11 cellular contexts compared by ENCODE assay signal in the genomic region with DNA sequence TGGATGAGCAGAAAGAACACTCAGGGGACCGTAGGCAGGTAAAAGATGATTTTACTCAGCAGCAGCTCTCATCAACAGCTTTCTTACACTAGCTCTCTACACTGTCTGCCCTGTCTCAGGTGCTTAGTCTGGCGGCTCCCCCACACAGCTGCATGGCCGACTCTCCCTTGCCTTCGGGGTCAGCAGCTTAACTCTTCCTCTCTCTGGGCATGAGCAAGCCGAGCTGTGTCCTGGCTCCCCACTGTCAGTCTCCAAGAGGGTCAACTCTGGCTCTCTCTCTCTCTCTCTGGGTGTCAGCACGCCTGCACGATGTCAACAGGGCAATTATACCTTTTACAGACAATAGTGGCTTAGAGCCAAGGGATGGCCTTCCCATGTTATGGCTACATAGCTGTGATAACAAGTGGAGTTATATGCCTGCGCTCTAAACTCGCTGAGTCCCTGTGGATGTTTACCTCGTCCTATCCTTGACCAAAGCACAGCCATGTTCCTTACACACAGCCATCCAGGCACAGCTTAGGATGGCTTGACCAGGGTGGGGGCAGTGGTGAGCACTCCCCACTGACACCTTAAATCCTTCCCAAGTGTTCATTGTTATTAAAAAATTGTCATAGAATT. TPM values are rescaled to one million over a fixed set of nuclear protein-coding genes. Genes with fewer than 3 reads are reported as not detected.
DNase-seq lines count a peak whose midpoint lies in the region; ATAC-seq and TF ChIP-seq lines count a peak whose summit lies in the region.
"Had no signal": no experiment of that assay in that cellular context is flagged by ENCODE, and none has a peak within 500 bp of the region (broad histone marks: within the 10 kb centered on the region; RNA-seq: fewer than 3 reads in every experiment).

No MANE protein-coding gene starts in this region.

- intact Hi-C loops in CD8-positive, alpha-beta T cell (cut with DNase I, micrococcal nuclease): loop anchor here (5.0 to 10.0 kb wide), 12 partner anchors 77 to 1438 kb away; partner anchors contain the start of genes CTBS (in 2 of the 2), ODF2L (in 2 of the 2), GNG5 (in 1 of the 2) and MCOLN2 (in 1 of the 2)

- no peaks in the 10 kb centered on the region for H3K36me3 ChIP-seq in CD8-positive, alpha-beta T cell (ENCODE audit: insufficient read depth, low read length)

- ATAC-seq in CD8-positive, alpha-beta T cell: no peak
- no peak for ATAC-seq in HG02759 (IDR thresholded peaks at IDR 0.05; ENCODE audit: unreplicated experiment)

- no peak overlapping the region for H3K4me3 Mint-ChIP-seq in CD8-positive, alpha-beta T cell

- H3K27me3 ChIP-seq in CD8-positive, alpha-beta T cell (ENCODE audit: insufficient read depth, low read length): no peaks in the 10 kb centered on the region

- POLR2A ChIA-PET in CD8-positive, alpha-beta T cell (lab: Charles Lee): no interaction called here
- POLR2A ChIA-PET in RWPE1 (lab: Yijun Ruan, JAX; ENCODE audit: low non-redundant PET): no interaction called here

- no peaks in the 10 kb centered on the region for H3K27me3 Mint-ChIP-seq in CD8-positive, alpha-beta T cell (ENCODE audit: low read depth)

- H3K27ac Mint-ChIP-seq in CD8-positive, alpha-beta T cell: peak overlapping the region; percentile 49

- DNase-seq in CD8-positive, alpha-beta T cell: no peak
- DNase-seq in RWPE1 (ENCODE audit: low spot score) (no peak), epithelial cell of proximal tubule (ENCODE audit: low read depth) (no peak), skeletal muscle cell (ENCODE audit: low read depth) (no peak), NCI-H1694 (lab: John Stamatoyannopoulos, UW) (no peak), NCI-H1694 treated with DMSO at 0.1 percent for 48 hours (lab: John Stamatoyannopoulos, UW) (no peak)
- no peak for DNase-seq in activated CD4-positive, CD25-positive, alpha-beta regulatory T cell treated with anti-CD3 and anti-CD28 coated beads, Interleukin-2, amount 50 U/mL, for 72 hours
- DNase-seq: cortex of kidney, H7, NCI-H2029 had no signal

- H3K9me3 Mint-ChIP-seq in CD8-positive, alpha-beta T cell: no peaks in the 10 kb centered on the region

- H3K27ac ChIP-seq in CD8-positive, alpha-beta T cell (ENCODE audit: low read depth, low read length): no peak overlapping the region
- H3K27ac ChIP-seq in RWPE1: peak overlapping the region; percentile 91

- peaks cover 21% of the 10 kb centered on the region for H3K4me1 Mint-ChIP-seq in CD8-positive, alpha-beta T cell (ENCODE audit: low read depth)

- peaks cover 2% of the 10 kb centered on the region for H3K36me3 Mint-ChIP-seq in CD8-positive, alpha-beta T cell

- CTCF ChIA-PET in CD8-positive, alpha-beta T cell (lab: Charles Lee): interaction anchor here (1.1 to 1.7 kb wide), 2 partner anchors 19 to 25 kb away, joined by 3 to 4 read pairs; no protein-coding TSS in a partner anchor
- CTCF ChIA-PET in RWPE1 (lab: Yijun Ruan, JAX): no interaction called here

- TF ChIP-seq CTCF in CD8-positive, alpha-beta T cell (IDR thresholded peaks at IDR 0.05): no peak
- TF ChIP-seq CTCF in RWPE1 (conservative IDR thresholded peaks at IDR 0.05; ENCODE audit: low read depth) (no peak), epithelial cell of proximal tubule (conservative IDR thresholded peaks at IDR 0.05; ENCODE audit: low read depth, low read length) (no peak)

- H3K4me1 ChIP-seq in CD8-positive, alpha-beta T cell (ENCODE audit: insufficient read depth, low read length): peaks cover 18% of the 10 kb centered on the region

- H3K4me3 ChIP-seq in CD8-positive, alpha-beta T cell (ENCODE audit: low read depth, low read length): no peak overlapping the region
- H3K4me3 ChIP-seq in epithelial cell of proximal tubule (ENCODE audit: low read depth, low read length) (peak overlapping the region; percentile 39), skeletal muscle cell (ENCODE audit: low read depth, low read length) (peak overlapping the region; percentile 29)

- no peaks in the 10 kb centered on the region for H3K9me3 ChIP-seq in CD8-positive, alpha-beta T cell (ENCODE audit: low read length)

RNA-seq across cellular contexts. Expression of gene BCL10, which starts 3.1 kb away (rescaled TPM):
- 10 to 100 TPM; 48.2 to 51.7 TPM for total RNA-seq in CD8-positive, alpha-beta T cell
- 49.2 and 87.9 TPM in 2 replicates for total RNA-seq in epithelial cell of proximal tubule

RNA-seq across cellular contexts. Expression of gene C1orf52, which starts 20.1 kb away (rescaled TPM):
- 10 to 100 TPM; 70.7 to 74.4 TPM for total RNA-seq in CD8-positive, alpha-beta T cell
- 15.4 and 19.2 TPM in 2 replicates for total RNA-seq in epithelial cell of proximal tubule
